15 cellular contexts compared by ENCODE assay signal in genomic region chr18:13379062-13379800, GRCh38.
A peak's percentile ranks its signal among the peaks of the same experiment; 100 is the strongest.
DNase-seq lines count a peak whose midpoint lies in the region; ATAC-seq, FAIRE-seq and TF ChIP-seq lines count a peak whose summit lies in the region.
"Had no signal": no experiment of that assay in that cellular context is flagged by ENCODE, and none has a peak within 500 bp of the region (broad histone marks: within the 10 kb centered on the region; RNA-seq: fewer than 3 reads in every experiment).

No MANE protein-coding gene starts in this region.

- DNase-seq in activated T-cell treated with anti-CD3 and anti-CD28 coated beads, Interleukin-2, amount 50 U/mL, for 4 hours = no peak
- DNase-seq in activated T-cell treated with anti-CD3 and anti-CD28 coated beads, Interleukin-2, amount 50 U/mL, for 1 hour = no peak
- no peak for DNase-seq in activated T-cell treated with anti-CD3 and anti-CD28 coated beads, Interleukin-2, amount 50 U/mL, for 72 hours
- DNase-seq in left ventricle myocardium inferior (no peak), GM19239 (ENCODE audit: insufficient read length, low spot score) (no peak)
- DNase-seq: foreskin keratinocyte, MV-4-11, NCI-H82 had no signal

- H3K4me1 Mint-ChIP-seq in activated T-cell treated with anti-CD3 and anti-CD28 coated beads, Interleukin-2, amount 50 U/mL, for 4 hours (ENCODE audit: low read depth) = peaks cover 89% of the 10 kb centered on the region
- H3K4me1 Mint-ChIP-seq in activated T-cell treated with anti-CD3 and anti-CD28 coated beads, Interleukin-2, amount 50 U/mL, for 72 hours (ENCODE audit: low read depth) = peaks cover 90% of the 10 kb centered on the region

- ATAC-seq in activated T-cell treated with anti-CD3 and anti-CD28 coated beads, Interleukin-2, amount 50 U/mL, for 4 hours = no peak
- ATAC-seq in activated T-cell treated with anti-CD3 and anti-CD28 coated beads, Interleukin-2, amount 50 U/mL, for 72 hours (replicated peaks in 1 of 2) = no peak
- no peak for ATAC-seq in GM19452 (IDR thresholded peaks at IDR 0.05; ENCODE audit: unreplicated experiment)
- ATAC-seq in GM18498 (IDR thresholded peaks at IDR 0.05; ENCODE audit: unreplicated experiment) = no peak
- ATAC-seq: foreskin keratinocyte, WTC11 had no signal

- no peaks in the 10 kb centered on the region for H3K36me3 Mint-ChIP-seq in activated T-cell treated with anti-CD3 and anti-CD28 coated beads, Interleukin-2, amount 50 U/mL, for 4 hours (ENCODE audit: insufficient read depth)
- no peaks in the 10 kb centered on the region for H3K36me3 Mint-ChIP-seq in activated T-cell treated with anti-CD3 and anti-CD28 coated beads, Interleukin-2, amount 50 U/mL, for 72 hours (ENCODE audit: insufficient read depth in 2 of 2)
- H3K36me3 Mint-ChIP-seq: activated naive CD4-positive, alpha-beta T cell treated with anti-CD3 and anti-CD28 coated beads, Interleukin-2, amount 50 U/mL, for 24 hours; WTC11 had no signal

- intact Hi-C loops in left ventricle myocardium inferior (cut with micrococcal nuclease) = no loop called here

- peak overlapping the region; percentile 2 for H3K27ac Mint-ChIP-seq in activated T-cell treated with anti-CD3 and anti-CD28 coated beads, Interleukin-2, amount 50 U/mL, for 72 hours
- H3K27ac Mint-ChIP-seq: WTC11 had no signal

- no peak for TF ChIP-seq CTCF in left ventricle myocardium inferior (IDR thresholded peaks at IDR 0.05; ENCODE audit: borderline replicate concordance)

- no peaks in the 10 kb centered on the region for H3K36me3 ChIP-seq in left ventricle myocardium inferior

- H3K4me1 ChIP-seq in left ventricle myocardium inferior = peaks cover 92% of the 10 kb centered on the region
- H3K4me1 ChIP-seq: foreskin keratinocyte had no signal

- H3K27me3 ChIP-seq in left ventricle myocardium inferior (ENCODE audit: low read depth) = no peaks in the 10 kb centered on the region

- no peak overlapping the region for H3K4me3 ChIP-seq in left ventricle myocardium inferior

- H3K27me3 Mint-ChIP-seq in activated T-cell treated with anti-CD3 and anti-CD28 coated beads, Interleukin-2, amount 50 U/mL, for 4 hours (ENCODE audit: low read depth) = no peaks in the 10 kb centered on the region
- no peaks in the 10 kb centered on the region for H3K27me3 Mint-ChIP-seq in activated T-cell treated with anti-CD3 and anti-CD28 coated beads, Interleukin-2, amount 50 U/mL, for 72 hours (ENCODE audit: low read depth)
- H3K27me3 Mint-ChIP-seq: activated naive CD4-positive, alpha-beta T cell treated with anti-CD3 and anti-CD28 coated beads, Interleukin-2, amount 50 U/mL, for 24 hours had no signal

- peak overlapping the region; percentile 8 for H3K4me3 Mint-ChIP-seq in activated T-cell treated with anti-CD3 and anti-CD28 coated beads, Interleukin-2, amount 50 U/mL, for 4 hours
- H3K4me3 Mint-ChIP-seq in activated T-cell treated with anti-CD3 and anti-CD28 coated beads, Interleukin-2, amount 50 U/mL, for 72 hours = peak overlapping the region; percentile 69 to 83
- H3K4me3 Mint-ChIP-seq: neural crest cell, WTC11 had no signal

- no peaks in the 10 kb centered on the region for H3K9me3 Mint-ChIP-seq in activated T-cell treated with anti-CD3 and anti-CD28 coated beads, Interleukin-2, amount 50 U/mL, for 4 hours
- no peaks in the 10 kb centered on the region for H3K9me3 Mint-ChIP-seq in activated T-cell treated with anti-CD3 and anti-CD28 coated beads, Interleukin-2, amount 50 U/mL, for 72 hours
- H3K9me3 Mint-ChIP-seq: activated naive CD4-positive, alpha-beta T cell treated with anti-CD3 and anti-CD28 coated beads, Interleukin-2, amount 50 U/mL, for 24 hours; neural crest cell; WTC11 had no signal

- no peak for FAIRE-seq in GM19239 (lab: Jason Lieb, UNC)
- FAIRE-seq: G401.6 had no signal

- peak overlapping the region; percentile 87 for H3K27ac ChIP-seq in left ventricle myocardium inferior (replicated peaks)
- peak overlapping the region; percentile 30 for H3K27ac ChIP-seq in temporal lobe (ENCODE audit: low read depth, low read length)
- H3K27ac ChIP-seq: foreskin keratinocyte had no signal

- no peaks in the 10 kb centered on the region for H3K9me3 ChIP-seq in left ventricle myocardium inferior (replicated peaks)
